27 cellular contexts compared by ENCODE assay signal in the genomic region with DNA sequence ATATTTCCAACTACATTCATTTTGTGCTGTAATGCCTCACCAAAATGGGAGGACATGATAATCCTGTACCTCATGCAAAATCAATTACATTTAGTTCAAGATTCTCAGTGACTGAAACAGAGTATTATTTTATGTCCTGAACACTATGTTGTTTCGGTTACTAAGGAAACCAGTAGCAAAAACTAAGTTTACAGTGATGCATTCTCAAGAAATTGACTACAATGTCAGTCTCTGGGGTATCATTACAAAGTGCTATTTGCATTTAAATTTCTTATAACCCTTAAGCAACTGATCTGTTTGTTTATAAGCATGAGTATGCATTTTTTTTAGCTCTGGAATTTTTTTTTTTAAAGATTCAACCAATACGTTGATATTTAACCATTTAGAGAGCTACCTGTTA.
"Had no signal": no experiment of that assay in that cellular context is flagged by ENCODE, and none has a peak within 500 bp of the region (broad histone marks: within the 10 kb centered on the region; RNA-seq: fewer than 3 reads in every experiment).

No MANE protein-coding gene starts in this region.

- H3K36me3 ChIP-seq: brain microvascular endothelial cell, esophagus muscularis mucosa, gastroesophageal sphincter had no signal

- DNase-seq: activated CD4-positive, alpha-beta memory T cell treated with anti-CD3 and anti-CD28 coated beads for 36 hours; activated CD4-positive, alpha-beta T cell treated with anti-CD3 and anti-CD28 coated beads for 36 hours; activated CD4-positive, alpha-beta T cell treated with anti-CD3 and anti-CD28 coated beads, Interleukin-2, amount 10 ng/mL, durations not matched to agents 24 days and 14 days; activated CD4-positive, CD25-positive, alpha-beta regulatory T cell; activated CD4-positive, CD25-positive, alpha-beta regulatory T cell treated with anti-CD3 and anti-CD28 coated beads, Interleukin-2, amount 50 U/mL, for 72 hours; activated CD8-positive, alpha-beta memory T cell treated with anti-CD3 and anti-CD28 coated beads, Interleukin-2, amount 10 ng/mL, durations not matched to agents 7 days and 5 days; activated CD8-positive, alpha-beta memory T cell treated with anti-CD3 and anti-CD28 coated beads, Interleukin-2, amount 50 U/mL, for 4 hours; activated CD8-positive, alpha-beta T cell treated with anti-CD3 and anti-CD28 coated beads, Interleukin-2, amount 10 ng/mL, durations not matched to agents 7 days and 5 days; activated effector memory CD4-positive, alpha-beta T cell treated with Interleukin-2 at 50 U/mL for 16 hours; activated gamma-delta T cell treated with Interleukin-2 at 50 U/mL for 16 hours; activated naive CD4-positive, alpha-beta T cell treated with anti-CD3 and anti-CD28 coated beads, Interleukin-2, amount 50 U/mL, for 16 hours; activated naive CD4-positive, alpha-beta T cell treated with Interleukin-2 at 50 U/mL for 16 hours; activated T-cell treated with anti-CD3 and anti-CD28 coated beads, Interleukin-2, amount 50 U/mL, for 24 hours; activated T-cell treated with anti-CD3 and anti-CD28 coated beads, Interleukin-2, amount 50 U/mL, for 72 hours; amniotic stem cell; anterior cingulate cortex; brain microvascular endothelial cell; dorsolateral prefrontal cortex; effector memory CD8-positive, alpha-beta T cell; erythroblast; foreskin melanocyte; T-helper 1 cell; T-helper 17 cell; T1000 had no signal

- H3K27me3 ChIP-seq: brain microvascular endothelial cell, esophagus muscularis mucosa, gastroesophageal sphincter had no signal

- H3K9me3 ChIP-seq: esophagus muscularis mucosa, gastroesophageal sphincter had no signal

- H3K27ac ChIP-seq: brain microvascular endothelial cell, coronary artery, dorsolateral prefrontal cortex, esophagus muscularis mucosa, gastroesophageal sphincter had no signal

- H3K4me3 ChIP-seq: coronary artery, dorsolateral prefrontal cortex, esophagus muscularis mucosa, gastroesophageal sphincter had no signal
